In the genomic region with DNA sequence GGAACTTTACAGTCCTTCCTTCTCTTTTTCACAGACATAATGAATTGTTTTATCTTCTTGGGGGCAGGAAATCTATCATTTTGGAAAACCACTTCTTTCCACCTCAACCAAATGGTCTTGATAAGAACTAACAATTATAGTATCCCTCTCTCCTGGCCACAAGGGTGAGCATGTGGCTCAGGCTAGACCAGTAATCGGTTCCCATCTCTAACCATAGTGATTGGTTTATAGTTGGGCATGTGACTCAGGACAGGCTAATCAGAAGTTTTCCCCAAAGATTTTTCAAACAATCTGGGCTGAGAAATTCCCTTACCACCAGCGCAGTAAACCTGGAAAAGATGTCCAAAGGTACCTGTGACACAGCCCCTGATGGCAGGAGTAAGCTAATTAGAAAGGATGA, we compare ENCODE assay signal across 24 cellular contexts. TPM values are rescaled to one million over a fixed set of nuclear protein-coding genes. Genes with fewer than 3 reads are reported as not detected.
"Had no signal": no experiment of that assay in that cellular context is flagged by ENCODE, and none has a peak within 500 bp of the region (broad histone marks: within the 10 kb centered on the region; RNA-seq: fewer than 3 reads in every experiment).

No MANE protein-coding gene starts in this region.

- H3K4me3 Mint-ChIP-seq: T-cell; T-helper 1 cell treated with Interleukin-12 subunit alpha and Interleukin-12 subunit beta and Interleukin-4 antibody, amounts not matched to agents 30 μg/mL and 1 μg/mL, for 36 hours had no signal

- H3K27ac Mint-ChIP-seq: T-cell; T-helper 1 cell treated with Interleukin-12 subunit alpha and Interleukin-12 subunit beta and Interleukin-4 antibody, amounts not matched to agents 30 μg/mL and 1 μg/mL, for 36 hours had no signal

- H3K27me3 ChIP-seq: MG63, SJSA1 had no signal

- H3K9ac ChIP-seq: SK-N-SH had no signal

- H3K36me3 ChIP-seq: MG63, SJSA1 had no signal

- H3K9me3 Mint-ChIP-seq: T-cell; T-helper 1 cell treated with Interleukin-12 subunit alpha and Interleukin-12 subunit beta and Interleukin-4 antibody, amounts not matched to agents 30 μg/mL and 1 μg/mL, for 36 hours had no signal

- H3K4me1 ChIP-seq: SJSA1 had no signal

- H3K36me3 Mint-ChIP-seq: T-cell had no signal

- H3K27ac ChIP-seq: HL-60, SJSA1 had no signal

- DNase-seq: Karpas-422, KG1, MG63, NCI-H1092 treated with DMSO at 0.1 percent for 48 hours, NCI-H1436, NCI-H187, NCI-H2029, NCI-H2081 treated with DMSO at 0.1 percent for 48 hours, NCI-H2171, NCI-H226, NCI-H446, NCI-H510A, NCI-H524 treated with DMSO at 0.1 percent for 48 hours, NCI-H69, NCI-H774, Right ventricle myocardium superior, RPMI8226, SIG-M5, SK-N-SH, SW 1271, T-cell had no signal

- H3K9me3 ChIP-seq: MG63, SJSA1, SK-N-SH had no signal

- H3K4me3 ChIP-seq: MG63, SJSA1 had no signal

- ATAC-seq: T-cell had no signal

RNA-seq across cellular contexts. Expression of a gene that starts 4.0 kb away (rescaled TPM):
- total RNA-seq: Right ventricle myocardium superior, SJSA1, T-cell had no signal
- polyA plus RNA-seq: SK-N-SH had no signal
